Comparison of ENCODE assay signal across 9 cellular contexts in the genomic region with DNA sequence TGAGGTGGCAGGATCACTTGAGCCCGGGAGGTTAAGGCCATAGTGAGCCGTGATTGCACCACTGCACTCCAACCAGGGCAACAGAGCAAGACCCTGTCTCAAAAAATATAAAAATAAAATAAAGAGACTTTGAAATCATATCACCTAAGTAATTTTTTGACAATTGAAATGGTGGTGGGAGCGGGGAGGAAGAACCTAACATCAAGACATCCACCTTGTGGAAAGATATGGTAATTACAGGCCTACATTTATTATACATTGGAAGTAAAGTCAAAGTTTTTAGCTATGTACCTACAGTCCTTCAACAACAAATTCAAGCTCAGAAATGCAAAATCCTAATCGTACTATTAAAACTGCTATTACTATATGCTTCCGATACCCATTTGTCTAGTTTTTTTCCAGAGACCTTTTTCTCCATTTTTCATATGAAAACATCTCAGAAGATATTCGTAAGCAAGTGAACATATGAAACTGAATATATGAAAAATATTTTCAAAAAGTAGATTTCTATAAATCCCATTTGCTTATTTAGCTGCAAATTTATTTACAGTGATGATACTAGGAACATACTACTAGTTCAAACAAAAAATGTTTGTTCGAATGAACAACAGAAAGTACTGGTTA.
DNase-seq lines count a peak whose midpoint lies in the region; ATAC-seq and TF ChIP-seq lines count a peak whose summit lies in the region.
"Had no signal": no experiment of that assay in that cellular context is flagged by ENCODE, and none has a peak within 500 bp of the region (broad histone marks: within the 10 kb centered on the region; RNA-seq: fewer than 3 reads in every experiment).

No MANE protein-coding gene starts in this region.

- no peaks in the 10 kb centered on the region for H3K27me3 ChIP-seq in colonic mucosa

- H3K36me3 Mint-ChIP-seq in nephron progenitor cell (ENCODE audit: low read depth) = no peaks in the 10 kb centered on the region
- H3K36me3 Mint-ChIP-seq in activated naive CD4-positive, alpha-beta T cell treated with anti-CD3 and anti-CD28 coated beads, Interleukin-2, amount 10 ng/mL, durations not matched to agents 7 days and 5 days = no peaks in the 10 kb centered on the region
- no peaks in the 10 kb centered on the region for H3K36me3 Mint-ChIP-seq in activated naive CD8-positive, alpha-beta T cell treated with anti-CD3 and anti-CD28 coated beads, Interleukin-2, amount 50 U/mL, for 24 hours (ENCODE audit: low read depth)
- H3K36me3 Mint-ChIP-seq: stimulated activated naive B cell treated with anti-CD40 and anti-IgM and Interleukin-4, amounts not matched to agents 10 μg/mL and 1 μg/mL and 100 μg/mL, for 72 hours had no signal

- TF ChIP-seq CTCF in AG09309 (IDR thresholded peaks at IDR 0.05; ENCODE audit: control insufficient read depth, insufficient read depth, low read depth, low read length, missing control alignments) = peak; percentile 52
- peak; percentile 72 for TF ChIP-seq CTCF in colonic mucosa (IDR thresholded peaks at IDR 0.05)
- peak; percentile 50 for TF ChIP-seq CTCF in nephron progenitor cell (IDR thresholded peaks at IDR 0.05)

- peaks cover 23% of the 10 kb centered on the region for H3K27me3 Mint-ChIP-seq in nephron progenitor cell (ENCODE audit: low read depth, poor library complexity)
- no peaks in the 10 kb centered on the region for H3K27me3 Mint-ChIP-seq in activated naive CD4-positive, alpha-beta T cell treated with anti-CD3 and anti-CD28 coated beads, Interleukin-2, amount 10 ng/mL, durations not matched to agents 7 days and 5 days
- no peaks in the 10 kb centered on the region for H3K27me3 Mint-ChIP-seq in activated naive CD8-positive, alpha-beta T cell treated with anti-CD3 and anti-CD28 coated beads, Interleukin-2, amount 50 U/mL, for 24 hours

- no peak overlapping the region for H3K27ac Mint-ChIP-seq in nephron progenitor cell
- H3K27ac Mint-ChIP-seq in activated naive CD4-positive, alpha-beta T cell treated with anti-CD3 and anti-CD28 coated beads, Interleukin-2, amount 10 ng/mL, durations not matched to agents 7 days and 5 days = no peak overlapping the region
- H3K27ac Mint-ChIP-seq in activated naive CD8-positive, alpha-beta T cell treated with anti-CD3 and anti-CD28 coated beads, Interleukin-2, amount 50 U/mL, for 24 hours = no peak overlapping the region
- H3K27ac Mint-ChIP-seq: stimulated activated naive B cell treated with anti-CD40 and anti-IgM and Interleukin-4, amounts not matched to agents 10 μg/mL and 1 μg/mL and 100 μg/mL, for 72 hours had no signal

- no peak overlapping the region for H3K9ac ChIP-seq in colonic mucosa (ENCODE audit: low read depth in 2 of 2, low read length in 2 of 2)

- no peaks in the 10 kb centered on the region for H3K36me3 ChIP-seq in colonic mucosa

- H3K4me1 ChIP-seq in colonic mucosa = no peaks in the 10 kb centered on the region

- DNase-seq in AG09309 (ENCODE audit: low read depth) = no peak
- DNase-seq in NCI-H460 (ENCODE audit: extremely low read depth, low read depth) = peak; percentile 17
- DNase-seq in colonic mucosa = no peak
- DNase-seq in nephron progenitor cell = no peak
- DNase-seq in GF-D8 (lab: John Stamatoyannopoulos, UW) = no peak
- DNase-seq in activated naive CD4-positive, alpha-beta T cell treated with anti-CD3 and anti-CD28 coated beads, Interleukin-2, amount 10 ng/mL, durations not matched to agents 7 days and 5 days = no peak
- no peak for DNase-seq in activated naive CD8-positive, alpha-beta T cell treated with anti-CD3 and anti-CD28 coated beads, Interleukin-2, amount 50 U/mL, for 24 hours
- DNase-seq: stimulated activated naive B cell treated with anti-CD40 and anti-IgM and Interleukin-4, amounts not matched to agents 10 μg/mL and 1 μg/mL and 100 μg/mL, for 72 hours had no signal

- intact Hi-C loops in colonic mucosa (cut with DNase I) = loop anchor here (2.0 kb wide), 1 partner anchor 67 kb away; no protein-coding TSS in a partner anchor

- CTCF ChIA-PET in activated naive CD4-positive, alpha-beta T cell treated with anti-CD3 and anti-CD28 coated beads, Interleukin-2, amount 10 ng/mL, durations not matched to agents 7 days and 5 days (lab: Charles Lee) = interaction anchor here (0.9 to 5.3 kb wide), 6 partner anchors 10 to 70 kb away, joined by 3 to 21 read pairs (median 4); no protein-coding TSS in a partner anchor

- H3K27ac ChIP-seq in colonic mucosa = no peak overlapping the region

- peak; percentile 67 for ATAC-seq in GM21619 (IDR thresholded peaks at IDR 0.05; ENCODE audit: unreplicated experiment)
- ATAC-seq in activated naive CD8-positive, alpha-beta T cell treated with anti-CD3 and anti-CD28 coated beads, Interleukin-2, amount 50 U/mL, for 24 hours = no peak

- H3K4me3 Mint-ChIP-seq in nephron progenitor cell = no peak overlapping the region
- no peak overlapping the region for H3K4me3 Mint-ChIP-seq in activated naive CD4-positive, alpha-beta T cell treated with anti-CD3 and anti-CD28 coated beads, Interleukin-2, amount 10 ng/mL, durations not matched to agents 7 days and 5 days
- no peak overlapping the region for H3K4me3 Mint-ChIP-seq in activated naive CD8-positive, alpha-beta T cell treated with anti-CD3 and anti-CD28 coated beads, Interleukin-2, amount 50 U/mL, for 24 hours
- H3K4me3 Mint-ChIP-seq: stimulated activated naive B cell treated with anti-CD40 and anti-IgM and Interleukin-4, amounts not matched to agents 10 μg/mL and 1 μg/mL and 100 μg/mL, for 72 hours had no signal

- H3K4me1 Mint-ChIP-seq in nephron progenitor cell = no peaks in the 10 kb centered on the region
- no peaks in the 10 kb centered on the region for H3K4me1 Mint-ChIP-seq in activated naive CD4-positive, alpha-beta T cell treated with anti-CD3 and anti-CD28 coated beads, Interleukin-2, amount 10 ng/mL, durations not matched to agents 7 days and 5 days
- H3K4me1 Mint-ChIP-seq in activated naive CD8-positive, alpha-beta T cell treated with anti-CD3 and anti-CD28 coated beads, Interleukin-2, amount 50 U/mL, for 24 hours = no peaks in the 10 kb centered on the region
- H3K4me1 Mint-ChIP-seq: stimulated activated naive B cell treated with anti-CD40 and anti-IgM and Interleukin-4, amounts not matched to agents 10 μg/mL and 1 μg/mL and 100 μg/mL, for 72 hours had no signal

- H3K9me3 ChIP-seq in colonic mucosa = no peaks in the 10 kb centered on the region

- H3K4me3 ChIP-seq in AG09309 (ENCODE audit: control insufficient read depth, low read depth, low read length) (no peak overlapping the region), colonic mucosa (no peak overlapping the region)

- peaks cover 11% of the 10 kb centered on the region for H3K9me3 Mint-ChIP-seq in nephron progenitor cell
- H3K9me3 Mint-ChIP-seq in activated naive CD4-positive, alpha-beta T cell treated with anti-CD3 and anti-CD28 coated beads, Interleukin-2, amount 10 ng/mL, durations not matched to agents 7 days and 5 days = no peaks in the 10 kb centered on the region
- no peaks in the 10 kb centered on the region for H3K9me3 Mint-ChIP-seq in activated naive CD8-positive, alpha-beta T cell treated with anti-CD3 and anti-CD28 coated beads, Interleukin-2, amount 50 U/mL, for 24 hours
- H3K9me3 Mint-ChIP-seq: stimulated activated naive B cell treated with anti-CD40 and anti-IgM and Interleukin-4, amounts not matched to agents 10 μg/mL and 1 μg/mL and 100 μg/mL, for 72 hours had no signal
